In genomic region chr2:161427413-161428239, GRCh38 we compare ENCODE assay signal across 8 cellular contexts. TPM values are rescaled to one million over a fixed set of nuclear protein-coding genes. Genes with fewer than 3 reads are reported as not detected.
DNase-seq lines count a peak whose midpoint lies in the region.
"Had no signal": no experiment of that assay in that cellular context is flagged by ENCODE, and none has a peak within 500 bp of the region (broad histone marks: within the 10 kb centered on the region; RNA-seq: fewer than 3 reads in every experiment).

No MANE protein-coding gene starts in this region.

- peaks cover 9% of the 10 kb centered on the region for H3K36me3 Mint-ChIP-seq in activated naive CD4-positive, alpha-beta T cell treated with anti-CD3 and anti-CD28 coated beads, Interleukin-2, amount 10 ng/mL, durations not matched to agents 7 days and 5 days

- peaks cover 32% of the 10 kb centered on the region for H3K4me1 Mint-ChIP-seq in activated naive CD4-positive, alpha-beta T cell treated with anti-CD3 and anti-CD28 coated beads, Interleukin-2, amount 10 ng/mL, durations not matched to agents 7 days and 5 days

- peak overlapping the region; percentile 65 for H3K4me3 Mint-ChIP-seq in activated naive CD4-positive, alpha-beta T cell treated with anti-CD3 and anti-CD28 coated beads, Interleukin-2, amount 10 ng/mL, durations not matched to agents 7 days and 5 days

- peak; percentile 77 for DNase-seq in H7
- DNase-seq in activated naive CD4-positive, alpha-beta T cell treated with anti-CD3 and anti-CD28 coated beads, Interleukin-2, amount 10 ng/mL, durations not matched to agents 7 days and 5 days, result no peak
- DNase-seq in skeletal muscle cell (ENCODE audit: low read depth), result no peak
- no peak for DNase-seq in HAP-1 (ENCODE audit: low spot score in 2 of 2)
- no peak for DNase-seq in NCI-H510A treated with DMSO at 0.1 percent for 48 hours (lab: John Stamatoyannopoulos, UW)
- no peak for DNase-seq in SW480 (ENCODE audit: low spot score)
- DNase-seq: NCI-H1694 had no signal

- H3K9ac ChIP-seq in iPS-15b (ENCODE audit: low read depth, low read length), result no peak overlapping the region

- H3K4me3 ChIP-seq in H7 (ENCODE audit: insufficient read depth, low read depth, low read length) (peak overlapping the region; percentile 21), iPS-15b (ENCODE audit: low read depth, low read length) (peak overlapping the region; percentile 32), skeletal muscle cell (ENCODE audit: low read depth, low read length) (peak overlapping the region; percentile 37), HAP-1 (no peak overlapping the region)

- H3K9me3 ChIP-seq in iPS-15b (ENCODE audit: control insufficient read depth, insufficient read depth, low read length) (no peaks in the 10 kb centered on the region), HAP-1 (no peaks in the 10 kb centered on the region)

- in situ Hi-C loops in HAP-1 (cut with MboI; ENCODE audit: low sequenced_read_pairs), result no loop called here

- H3K4me1 ChIP-seq in iPS-15b (ENCODE audit: control insufficient read depth, insufficient read depth, low read length) (no peaks in the 10 kb centered on the region), HAP-1 (no peaks in the 10 kb centered on the region)

- H3K36me3 ChIP-seq in H7 (replicated peaks; ENCODE audit: control insufficient read depth, insufficient read depth, low read length) (no peaks in the 10 kb centered on the region), iPS-15b (ENCODE audit: control insufficient read depth, insufficient read depth, low read length) (no peaks in the 10 kb centered on the region), HAP-1 (replicated peaks) (no peaks in the 10 kb centered on the region)

- peaks cover 75% of the 10 kb centered on the region for H3K27me3 ChIP-seq in H7 (ENCODE audit: control insufficient read depth, insufficient read depth, low read length)
- peaks cover 91% of the 10 kb centered on the region for H3K27me3 ChIP-seq in iPS-15b (ENCODE audit: control insufficient read depth, insufficient read depth, low read length)
- no peaks in the 10 kb centered on the region for H3K27me3 ChIP-seq in HAP-1 (ENCODE audit: low read depth)

- CTCF ChIA-PET in activated naive CD4-positive, alpha-beta T cell treated with anti-CD3 and anti-CD28 coated beads, Interleukin-2, amount 10 ng/mL, durations not matched to agents 7 days and 5 days (lab: Charles Lee), result interaction anchor here (0.7 kb wide), 1 partner anchor 9 kb away, joined by 3 read pairs; no protein-coding TSS in a partner anchor

- peak overlapping the region; percentile 63 for H3K27ac Mint-ChIP-seq in activated naive CD4-positive, alpha-beta T cell treated with anti-CD3 and anti-CD28 coated beads, Interleukin-2, amount 10 ng/mL, durations not matched to agents 7 days and 5 days

- no peaks in the 10 kb centered on the region for H3K9me3 Mint-ChIP-seq in activated naive CD4-positive, alpha-beta T cell treated with anti-CD3 and anti-CD28 coated beads, Interleukin-2, amount 10 ng/mL, durations not matched to agents 7 days and 5 days

- H3K27me3 Mint-ChIP-seq in activated naive CD4-positive, alpha-beta T cell treated with anti-CD3 and anti-CD28 coated beads, Interleukin-2, amount 10 ng/mL, durations not matched to agents 7 days and 5 days, result peaks cover 91% of the 10 kb centered on the region

RNA-seq across cellular contexts. Expression of gene TBR1, which starts 11.5 kb away (rescaled TPM):
- total RNA-seq in H7 (2014; rRNA removed; shearing (Covaris generic)), result under 0.01 and 0.37 TPM in 2 replicates
